ENCODE assay signal across 14 cellular contexts in genomic region chr5:41346609-41347008, GRCh38.
DNase-seq lines count a peak whose midpoint lies in the region; ATAC-seq and TF ChIP-seq lines count a peak whose summit lies in the region.
"Had no signal": no experiment of that assay in that cellular context is flagged by ENCODE, and none has a peak within 500 bp of the region (broad histone marks: within the 10 kb centered on the region; RNA-seq: fewer than 3 reads in every experiment).

No MANE protein-coding gene starts in this region.

- H3K36me3 ChIP-seq in cardiac muscle cell (no peaks in the 10 kb centered on the region), fibroblast of lung (ENCODE audit: control insufficient read depth, insufficient read depth, low read length) (no peaks in the 10 kb centered on the region), thyroid gland (no peaks in the 10 kb centered on the region)
- H3K36me3 ChIP-seq: lower lobe of right lung had no signal

- H3K4me2 ChIP-seq in fibroblast of lung (ENCODE audit: extremely low read depth, insufficient read depth, low read length), result no peak overlapping the region

- no peaks in the 10 kb centered on the region for H3K27me3 ChIP-seq in cardiac muscle cell
- H3K27me3 ChIP-seq in fibroblast of lung (ENCODE audit: control insufficient read depth, insufficient read depth, low read length), result no peaks in the 10 kb centered on the region
- H3K27me3 ChIP-seq in thyroid gland, result no peaks in the 10 kb centered on the region

- H4K20me1 ChIP-seq in fibroblast of lung (ENCODE audit: control insufficient read depth, extremely low read depth, insufficient read depth, low read length), result no peaks in the 10 kb centered on the region

- no peaks in the 10 kb centered on the region for H3K79me2 ChIP-seq in fibroblast of lung (ENCODE audit: control insufficient read depth, insufficient read depth, low read length)

- 71 to 72% methylated on average over 5 of the region's 5 CpGs for WGBS in thyroid gland, 2 donors

- H3K4me1 ChIP-seq in cardiac muscle cell (ENCODE audit: low read depth) (peaks cover 4% of the 10 kb centered on the region), fibroblast of lung (ENCODE audit: control insufficient read depth, extremely low read depth, insufficient read depth, low read length) (no peaks in the 10 kb centered on the region), thyroid gland (no peaks in the 10 kb centered on the region)
- H3K4me1 ChIP-seq: lower lobe of right lung had no signal

- ATAC-seq in left ventricle myocardium superior, result no peak
- no peak for ATAC-seq in omental fat pad (ENCODE audit: low FRiP score)
- no peak for ATAC-seq in GM21717 (IDR thresholded peaks at IDR 0.05; ENCODE audit: unreplicated experiment)
- ATAC-seq: lower lobe of right lung; natural killer cell treated with Interleukin-12 subunit alpha and Interleukin-12 subunit beta and Interleukin-15 and Interleukin-18, amount 100 ng/mL, for 72 hours had no signal

- no peak for TF ChIP-seq POLR2A in thyroid gland (IDR thresholded peaks at IDR 0.05)

- H3K4me3 ChIP-seq in cardiac muscle cell (no peak overlapping the region), fibroblast of lung (replicated peaks in 1 of 4; ENCODE audit: control extremely low read depth in 1 of 4, insufficient read depth in 1 of 4, low read depth in 3 of 4, low read length in 4 of 4) (no peak overlapping the region), thyroid gland (replicated peaks in 1 of 3) (no peak overlapping the region)
- H3K4me3 ChIP-seq: lower lobe of right lung, SK-N-MC had no signal

- no peak overlapping the region for H2AFZ ChIP-seq in fibroblast of lung (ENCODE audit: low read length)

- no peak overlapping the region for H3K27ac ChIP-seq in cardiac muscle cell
- H3K27ac ChIP-seq in fibroblast of lung (ENCODE audit: insufficient read depth, low read length), result no peak overlapping the region
- no peak overlapping the region for H3K27ac ChIP-seq in thyroid gland
- H3K27ac ChIP-seq: lower lobe of right lung, SK-N-MC had no signal

- H3K9ac ChIP-seq in fibroblast of lung (ENCODE audit: insufficient read depth, low read length), result no peak overlapping the region

- intact Hi-C loops in left ventricle myocardium superior (cut with micrococcal nuclease) (no loop called here), thyroid gland (cut with DNase I) (no loop called here)

- H3K9me3 ChIP-seq in cardiac muscle cell (ENCODE audit: low read depth), result no peaks in the 10 kb centered on the region
- H3K9me3 ChIP-seq in fibroblast of lung (ENCODE audit: control insufficient read depth, insufficient read depth, low read depth, low read length), result no peaks in the 10 kb centered on the region
- H3K9me3 ChIP-seq in thyroid gland, result no peaks in the 10 kb centered on the region
- H3K9me3 ChIP-seq: lower lobe of right lung had no signal

- in situ Hi-C loops in SK-MEL-5 (cut with HindIII; ENCODE audit: low pct_unique_long_range_greater_than_20kb, low sequenced_read_pairs), result loop anchor here (10.0 kb wide), 1 partner anchor 72 kb away; no protein-coding TSS in a partner anchor

- peak; percentile 16 for TF ChIP-seq CTCF in cardiac muscle cell (IDR thresholded peaks at IDR 0.05; ENCODE audit: low read depth, low read length)
- peak in 1 of 2 donors; percentile 39 for TF ChIP-seq CTCF in fibroblast of lung (conservative IDR thresholded peaks at IDR 0.05 in 1 of 2, IDR thresholded peaks at IDR 0.05 in 1 of 2; ENCODE audit: low read depth in 1 of 2, low read length in 2 of 2)
- no peak for TF ChIP-seq CTCF in thyroid gland (IDR thresholded peaks at IDR 0.05)
- TF ChIP-seq CTCF in omental fat pad (IDR thresholded peaks at IDR 0.05), result no peak

- DNase-seq in cardiac muscle cell (ENCODE audit: low read depth in 1 of 2, low spot score in 1 of 2) (peak in 1 of 2 donors; percentile 69), left ventricle myocardium superior (no peak), SK-MEL-5 (ENCODE audit: low read depth, low spot score) (peak; percentile 79), fibroblast of lung (ENCODE audit: low read depth in 2 of 2) (peak; percentile 3 to 68), thyroid gland (no peak), omental fat pad (ENCODE audit: low spot score) (no peak), Ammon's horn (ENCODE audit: low spot score) (no peak)
- DNase-seq: activated CD4-positive, alpha-beta memory T cell treated with anti-CD3 and anti-CD28 coated beads, Interleukin-2, amount 10 ng/mL, durations not matched to agents 7 days and 5 days; lower lobe of right lung; NCI-H1048; NCI-H2171 had no signal

Comparison
In these comparisons a context has a peak if more than half of its experiments do, and no peak if none do; other contexts are left out.
1. DNase-seq: peak in SK-MEL-5 (single experiment) and fibroblast of lung (2 of 2); none in left ventricle myocardium superior (single experiment), thyroid gland (0 of 2), omental fat pad (single experiment) and Ammon's horn (single experiment).